In the genomic region with DNA sequence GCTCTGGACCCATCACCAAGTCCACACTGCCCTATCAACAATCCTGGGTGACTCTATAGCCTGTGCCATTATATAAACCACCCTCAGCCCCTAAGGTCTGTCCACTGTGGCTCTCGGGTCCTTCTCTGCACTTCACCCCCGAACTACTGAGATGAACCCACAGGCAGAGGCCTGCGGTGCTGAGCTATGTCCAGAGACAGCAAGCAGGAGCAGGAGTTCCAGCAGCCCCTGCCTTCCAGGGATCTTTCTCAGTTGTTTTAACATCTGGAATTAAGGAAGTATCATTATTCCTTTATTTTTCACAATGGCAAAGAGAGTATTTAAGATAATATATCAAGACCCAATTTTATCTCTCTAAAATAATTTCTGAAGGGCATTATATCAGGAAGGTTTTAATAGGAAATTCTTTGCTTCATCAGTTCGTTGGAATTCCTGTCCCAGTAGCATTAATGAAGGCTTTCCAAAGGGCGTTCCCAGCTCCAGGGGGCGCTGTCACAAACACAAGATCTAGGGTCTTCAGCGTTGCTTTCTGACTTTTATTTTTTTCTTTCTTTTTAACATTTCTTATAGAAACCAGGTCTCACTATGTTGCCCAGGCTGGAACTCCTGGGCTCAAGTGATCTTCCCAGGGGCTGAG, we compare ENCODE assay signal across 9 cellular contexts. TPM values are rescaled to one million over a fixed set of nuclear protein-coding genes. Genes with fewer than 3 reads are reported as not detected.
DNase-seq lines count a peak whose midpoint lies in the region; ATAC-seq and TF ChIP-seq lines count a peak whose summit lies in the region.
"Had no signal": no experiment of that assay in that cellular context is flagged by ENCODE, and none has a peak within 500 bp of the region (broad histone marks: within the 10 kb centered on the region; RNA-seq: fewer than 3 reads in every experiment).

No MANE protein-coding gene starts in this region.

- H3K27ac ChIP-seq in RWPE1 = no peak overlapping the region

- no peak for DNase-seq in activated CD4-positive, alpha-beta T cell treated with anti-CD3 and anti-CD28 coated beads, Interleukin-2, amount 10 ng/mL, durations not matched to agents 24 days and 14 days
- DNase-seq in activated CD4-positive, alpha-beta T cell treated with anti-CD3 and anti-CD28 coated beads for 1 hour = no peak
- peak; percentile 9 for DNase-seq in RWPE1 (ENCODE audit: low spot score)
- DNase-seq in Right ventricle myocardium superior = peak; percentile 67
- peak; percentile 10 for DNase-seq in stimulated activated CD4-positive, alpha-beta T cell treated with anti-CD3 and anti-CD28 coated beads, Interleukin-4, amount 100 ng/mL, for 1 hour
- no peak for DNase-seq in NCI-H2171 (lab: John Stamatoyannopoulos, UW)

- CTCF ChIA-PET in RWPE1 (lab: Yijun Ruan, JAX) = interaction anchor here (0.5 to 1.0 kb wide), 4 partner anchors 26 to 252 kb away, joined by 3 read pairs; no protein-coding TSS in a partner anchor

- peak overlapping the region; percentile 32 for H3K27ac Mint-ChIP-seq in activated CD4-positive, alpha-beta T cell treated with anti-CD3 and anti-CD28 coated beads, Interleukin-2, amount 10 ng/mL, durations not matched to agents 24 days and 14 days

- H3K36me3 Mint-ChIP-seq in activated CD4-positive, alpha-beta T cell treated with anti-CD3 and anti-CD28 coated beads, Interleukin-2, amount 10 ng/mL, durations not matched to agents 24 days and 14 days (ENCODE audit: low read depth) = peaks cover 39% of the 10 kb centered on the region

- no peak for ATAC-seq in Right ventricle myocardium superior (ENCODE audit: poor library complexity)
- ATAC-seq in HG02798 (IDR thresholded peaks at IDR 0.05; ENCODE audit: poor library complexity, unreplicated experiment) = no peak
- no peak for ATAC-seq in HG02623 (IDR thresholded peaks at IDR 0.05; ENCODE audit: unreplicated experiment)

- POLR2A ChIA-PET in RWPE1 (lab: Yijun Ruan, JAX; ENCODE audit: low non-redundant PET) = no interaction called here

- no peaks in the 10 kb centered on the region for H3K9me3 Mint-ChIP-seq in activated CD4-positive, alpha-beta T cell treated with anti-CD3 and anti-CD28 coated beads, Interleukin-2, amount 10 ng/mL, durations not matched to agents 24 days and 14 days

- H3K4me3 Mint-ChIP-seq in activated CD4-positive, alpha-beta T cell treated with anti-CD3 and anti-CD28 coated beads, Interleukin-2, amount 10 ng/mL, durations not matched to agents 24 days and 14 days = no peak overlapping the region

- intact Hi-C loops in activated CD4-positive, alpha-beta T cell treated with anti-CD3 and anti-CD28 coated beads, Interleukin-2, amount 10 ng/mL, durations not matched to agents 24 days and 14 days (cut with micrococcal nuclease) = no loop called here
- intact Hi-C loops in Right ventricle myocardium superior (cut with DNase I) = no loop called here

- peaks cover 12% of the 10 kb centered on the region for H3K4me1 Mint-ChIP-seq in activated CD4-positive, alpha-beta T cell treated with anti-CD3 and anti-CD28 coated beads, Interleukin-2, amount 10 ng/mL, durations not matched to agents 24 days and 14 days

- TF ChIP-seq CTCF in RWPE1 (conservative IDR thresholded peaks at IDR 0.05; ENCODE audit: low read depth) = peak; percentile 53

- H3K27me3 Mint-ChIP-seq in activated CD4-positive, alpha-beta T cell treated with anti-CD3 and anti-CD28 coated beads, Interleukin-2, amount 10 ng/mL, durations not matched to agents 24 days and 14 days = no peaks in the 10 kb centered on the region

RNA-seq across cellular contexts. Expression of a gene that starts 27.3 kb away (rescaled TPM):
- 47.5 and 49.9 TPM in 2 replicates for total RNA-seq in activated CD4-positive, alpha-beta T cell treated with anti-CD3 and anti-CD28 coated beads, Interleukin-2, amount 10 ng/mL, durations not matched to agents 24 days and 14 days
- total RNA-seq in Right ventricle myocardium superior = 32.1 TPM

RNA-seq across cellular contexts. Expression of a gene that starts 45.0 kb away (rescaled TPM):
- not detected in 2 replicates for total RNA-seq in activated CD4-positive, alpha-beta T cell treated with anti-CD3 and anti-CD28 coated beads, Interleukin-2, amount 10 ng/mL, durations not matched to agents 24 days and 14 days
- not detected for total RNA-seq in Right ventricle myocardium superior
- total RNA-seq: T-helper 1 cell treated with Interleukin-12 subunit alpha and Interleukin-12 subunit beta and Interleukin-4 antibody, amounts not matched to agents 30 ng/mL and 1 ng/mL, for 36 hours had no signal

Comparison
In these comparisons a context has a peak if more than half of its experiments do, and no peak if none do; other contexts are left out.
1. DNase-seq: peak in RWPE1 (single experiment), Right ventricle myocardium superior (single experiment) and stimulated activated CD4-positive, alpha-beta T cell treated with anti-CD3 and anti-CD28 coated beads, Interleukin-4, amount 100 ng/mL, for 1 hour (single experiment); none in activated CD4-positive, alpha-beta T cell treated with anti-CD3 and anti-CD28 coated beads, Interleukin-2, amount 10 ng/mL, durations not matched to agents 24 days and 14 days (single experiment), activated CD4-positive, alpha-beta T cell treated with anti-CD3 and anti-CD28 coated beads for 1 hour (single experiment) and NCI-H2171 (single experiment).